ENCODE assay signal across 8 cellular contexts in the genomic region with DNA sequence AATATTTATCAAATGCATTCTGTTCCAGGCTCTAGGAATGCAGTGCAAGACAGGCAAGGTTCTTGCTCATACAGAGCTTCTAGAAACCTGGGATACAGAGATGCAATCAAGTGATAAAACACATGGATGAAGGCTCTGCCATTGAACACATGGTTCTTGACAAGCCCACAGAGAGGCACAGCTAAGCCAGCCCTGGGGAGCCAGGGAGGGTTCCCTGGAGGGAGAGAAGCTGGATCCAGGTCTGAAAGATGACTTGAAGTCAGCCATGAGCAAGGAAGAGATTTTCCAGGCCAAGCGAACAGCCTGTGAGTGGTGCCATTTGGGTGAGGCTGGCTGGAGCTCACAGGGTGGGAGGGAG.
A peak's percentile ranks its signal among the peaks of the same experiment; 100 is the strongest.
DNase-seq lines count a peak whose midpoint lies in the region; ATAC-seq, FAIRE-seq and TF ChIP-seq lines count a peak whose summit lies in the region.

No MANE protein-coding gene starts in this region.

- H3K9me3 ChIP-seq in A549 (no peaks in the 10 kb centered on the region), colonic mucosa (no peaks in the 10 kb centered on the region), muscle layer of duodenum (ENCODE audit: control insufficient read depth in 1 of 2, low read length in 2 of 2) (no peaks in the 10 kb centered on the region)

- 23% methylated on average over 1 of the region's 1 CpG for WGBS in A549 (ENCODE audit: missing lambda C conversion rate)

- intact Hi-C loops in colonic mucosa (cut with DNase I): no loop called here

- CTCF ChIA-PET in A549 (lab: Yijun Ruan, JAX): interaction anchor here (0.9 to 11.3 kb wide), 16 partner anchors 12 to 109 kb away, joined by 3 to 132 read pairs (median 6); a partner anchor contains a TSS

- H3K27ac ChIP-seq in A549 (peak overlapping the region; percentile 96 to 100), colonic mucosa (peak overlapping the region; percentile 82), muscle layer of duodenum (ENCODE audit: low read length) (peak overlapping the region; percentile 88)

- peak overlapping the region in 1 of 2 donors; percentile 90 for H3K9ac ChIP-seq in colonic mucosa (ENCODE audit: low read depth in 2 of 2, low read length in 2 of 2)

- H3K36me3 ChIP-seq in colonic mucosa (no peaks in the 10 kb centered on the region), muscle layer of duodenum (ENCODE audit: control insufficient read depth in 1 of 2, insufficient read depth in 2 of 2, low read length in 2 of 2) (no peaks in the 10 kb centered on the region)

- H3K4me1 ChIP-seq in A549: peaks cover 52% of the 10 kb centered on the region
- peaks cover 16% of the 10 kb centered on the region for H3K4me1 ChIP-seq in colonic mucosa
- H3K4me1 ChIP-seq in muscle layer of duodenum (ENCODE audit: control insufficient read depth in 1 of 2, insufficient read depth in 2 of 2, low read length in 2 of 2): peaks cover 9% of the 10 kb centered on the region in 2 donors

- TF ChIP-seq POLR2A in A549 (IDR thresholded peaks at IDR 0.05; ENCODE audit: low read length): no peak

- H3K4me3 ChIP-seq in A549 (peak overlapping the region; percentile 30), colonic mucosa (peak overlapping the region; percentile 17), muscle layer of duodenum (ENCODE audit: low read depth in 1 of 2, low read length in 2 of 2) (peak overlapping the region; percentile 58 to 65)
- peak overlapping the region; percentile 56 for H3K4me3 ChIP-seq in Jurkat, Clone E6-1 (ENCODE audit: low read length)

- no peak for TF ChIP-seq CTCF in A549 (IDR thresholded peaks at IDR 0.05)
- TF ChIP-seq CTCF in colonic mucosa (IDR thresholded peaks at IDR 0.05): no peak
- no peak for TF ChIP-seq CTCF in omental fat pad (IDR thresholded peaks at IDR 0.05)

- no peak for FAIRE-seq in A549 (lab: Jason Lieb, UNC)

- H3K27me3 ChIP-seq in colonic mucosa (no peaks in the 10 kb centered on the region), muscle layer of duodenum (ENCODE audit: low read depth, low read length) (no peaks in the 10 kb centered on the region)

- peak overlapping the region; percentile 82 for H3K4me2 ChIP-seq in A549

- POLR2A ChIA-PET in A549 (lab: Yijun Ruan, JAX): interaction anchor here (0.9 to 2.3 kb wide), 11 partner anchors 9 to 81 kb away, joined by 3 to 32 read pairs (median 8); a partner anchor contains a TSS

- TF ChIP-seq EP300 in A549 (IDR thresholded peaks at IDR 0.05): no peak

- ATAC-seq in A549: peak; percentile 21 to 25; a peak in 5 of 6 replicates
- ATAC-seq in HG03097 (IDR thresholded peaks at IDR 0.05; ENCODE audit: low FRiP score, unreplicated experiment): no peak
- no peak for ATAC-seq in omental fat pad (ENCODE audit: low FRiP score)

- no peak for TF ChIP-seq RAD21 in A549 (conservative IDR thresholded peaks at IDR 0.05 in 1 of 2, IDR thresholded peaks at IDR 0.05 in 1 of 2)

- DNase-seq in A549 (ENCODE audit: low read depth in 1 of 2, low spot score in 1 of 2) (no peak), colonic mucosa (no peak), omental fat pad (ENCODE audit: low spot score) (no peak), NCI-H1092 (lab: John Stamatoyannopoulos, UW) (no peak)
- DNase-seq in Jurkat, Clone E6-1 (ENCODE audit: low read depth, low spot score): no peak
- no peak for DNase-seq in effector CD8-positive, alpha-beta T cell (lab: John Stamatoyannopoulos, UW)

TF ChIP-seq in A549, 52 proteins besides CTCF, POLR2A, EP300 and RAD21:
- peak; percentile 33; the same call in 1 of the 2 replicates for TF ChIP-seq ZNF302 (CRISPR knock-in tag; IDR thresholded peaks at IDR 0.05)
- TF ChIP-seq MAZ (IDR thresholded peaks at IDR 0.05; ENCODE audit: borderline replicate concordance, low read depth, low read length): no peak
- no peak for TF ChIP-seq ZC3H11A (IDR thresholded peaks at IDR 0.05)
- 0 out of 2 replicates have a peak, but pooled peaks have one; percentile 10 for TF ChIP-seq EHF (CRISPR knock-in tag; IDR thresholded peaks at IDR 0.05)
- TF ChIP-seq CBX2 (IDR thresholded peaks at IDR 0.05; ENCODE audit: borderline replicate concordance, low read depth): no peak
- TF ChIP-seq TP53 (CRISPR knock-in tag; IDR thresholded peaks at IDR 0.05): peak; percentile 25; the same call in 1 of the 2 replicates

Comparison
In these comparisons a context has a peak if more than half of its experiments do, and no peak if none do; other contexts are left out.
1. ATAC-seq: peak in A549 (2 of 2); none in HG03097 (single experiment) and omental fat pad (single experiment).
2. Peak in every context shown above with its lines, with median percentiles within 50 percentile points of each other: H3K27ac ChIP-seq and H3K4me3 ChIP-seq.